Comparison of ENCODE assay signal across 8 cellular contexts in the genomic region with DNA sequence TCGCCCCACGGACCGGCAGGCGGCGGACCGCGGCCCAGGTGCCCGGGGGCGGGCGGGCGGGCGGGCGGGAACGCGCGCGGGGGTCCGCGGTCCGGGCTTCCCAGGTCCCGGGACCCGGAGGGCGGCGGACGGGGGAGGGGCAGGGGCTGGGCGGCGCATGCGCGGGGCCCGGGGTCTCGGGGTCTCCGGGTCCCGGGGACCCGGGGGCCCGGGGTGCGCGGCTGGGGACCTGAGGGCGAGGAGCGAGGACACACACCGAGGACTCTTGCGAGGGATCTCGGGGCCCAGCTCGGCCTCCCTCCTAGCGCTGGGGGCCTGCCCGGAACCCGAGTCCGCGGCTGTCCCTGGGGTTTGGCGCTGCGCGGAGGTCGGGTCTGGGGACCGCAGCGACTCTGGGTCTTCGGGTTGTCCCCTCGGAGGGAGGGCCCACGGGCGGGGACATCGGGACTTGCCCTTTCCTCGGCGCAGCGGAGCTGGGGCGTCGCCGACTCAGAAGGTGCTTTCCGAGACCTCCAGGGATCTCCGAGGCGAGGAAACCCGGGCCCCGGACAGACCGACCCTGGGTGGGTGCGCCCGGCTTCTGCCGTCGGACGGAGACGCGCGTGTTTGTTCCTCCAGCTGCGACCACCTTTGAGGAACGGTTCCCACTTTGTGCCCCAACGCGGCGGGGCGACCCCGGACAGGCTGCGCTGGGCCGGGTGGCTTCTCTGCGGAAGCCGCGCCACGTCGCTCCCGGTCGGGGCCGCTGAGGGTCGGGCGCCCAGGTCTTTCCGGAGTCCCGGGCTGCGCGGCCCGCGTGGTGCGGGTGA. TPM values are rescaled to one million over a fixed set of nuclear protein-coding genes. Genes with fewer than 3 reads are reported as not detected.
DNase-seq lines count a peak whose midpoint lies in the region; ATAC-seq, FAIRE-seq and TF ChIP-seq lines count a peak whose summit lies in the region.

No MANE protein-coding gene starts in this region.

- H3K9me3 ChIP-seq in ectodermal cell (ENCODE audit: control insufficient read depth, low read length), result no peaks in the 10 kb centered on the region

- H3K4me3 Mint-ChIP-seq in mesothelial cell of epicardium, result peak overlapping the region; percentile 71

- H3K27ac ChIP-seq in ectodermal cell (ENCODE audit: insufficient read depth, low read depth, low read length, poor library complexity, severe bottlenecking), result no peak overlapping the region

- H3K36me3 ChIP-seq in BJ (ENCODE audit: control insufficient read depth, insufficient read depth, low read length), result peaks cover 2% of the 10 kb centered on the region; the same call in 1 of the 2 replicates
- H3K36me3 ChIP-seq in ectodermal cell (ENCODE audit: control insufficient read depth, insufficient read depth, low read length), result no peaks in the 10 kb centered on the region

- DNase-seq in BJ (ENCODE audit: low read depth) (no peak), HTR-8/SVneo (ENCODE audit: insufficient read length, low spot score) (peak; percentile 41), mesothelial cell of epicardium (ENCODE audit: low spot score in 2 of 2, unreplicated experiment in 2 of 2) (no peak), NCI-H510A (lab: John Stamatoyannopoulos, UW) (no peak)
- peak; percentile 50 for DNase-seq in activated CD4-positive, alpha-beta T cell treated with anti-CD3 and anti-CD28 coated beads, Interleukin-2, amount 50 U/mL, for 1 hour
- peak; percentile 22 for DNase-seq in stimulated activated CD8-positive, alpha-beta memory T cell treated with anti-CD3 and anti-CD28 coated beads, Interleukin-7, amount 100 ng/mL, for 24 hours (ENCODE audit: low read depth)

- peaks cover 41% of the 10 kb centered on the region for H3K27me3 Mint-ChIP-seq in mesothelial cell of epicardium (ENCODE audit: low read depth)

- H3K4me3 ChIP-seq in BJ (ENCODE audit: low read depth, low read length), result peak overlapping the region; percentile 95
- H3K4me3 ChIP-seq in ectodermal cell (ENCODE audit: insufficient read depth, low read depth, low read length), result peak overlapping the region; percentile 65

- WGBS in ectodermal cell, 2 experiments, result 1% methylated on average over 105 of the region's 105 CpGs

- H3K9me3 Mint-ChIP-seq in mesothelial cell of epicardium, result no peaks in the 10 kb centered on the region

- H3K4me1 ChIP-seq in ectodermal cell (ENCODE audit: control insufficient read depth, insufficient read depth, low read length), result no peaks in the 10 kb centered on the region

- FAIRE-seq in HTR-8/SVneo (lab: Jason Lieb, UNC), result no peak

- peak; percentile 18 for ATAC-seq in GM19463 (IDR thresholded peaks at IDR 0.05; ENCODE audit: unreplicated experiment)

- CTCF ChIA-PET in BJ (lab: Yijun Ruan, JAX), result interaction anchor here (1.0 kb wide), 1 partner anchor 144 kb away, joined by 3 read pairs; no protein-coding TSS in a partner anchor

- peaks cover 10% of the 10 kb centered on the region for H3K4me1 Mint-ChIP-seq in mesothelial cell of epicardium

- TF ChIP-seq CTCF in BJ (IDR thresholded peaks at IDR 0.05; ENCODE audit: insufficient read depth, low read depth, low read length) (no peak), mesothelial cell of epicardium (IDR thresholded peaks at IDR 0.05; ENCODE audit: unreplicated experiment) (no peak)

- POLR2A ChIA-PET in BJ (lab: Charles Lee), result interaction anchor here (0.7 kb wide), 2 partner anchors 106 to 146 kb away, joined by 3 to 6 read pairs; a partner anchor contains a TSS

- peaks cover 5% of the 10 kb centered on the region for H3K36me3 Mint-ChIP-seq in mesothelial cell of epicardium

- no peak overlapping the region for H3K27ac Mint-ChIP-seq in mesothelial cell of epicardium

- H3K27me3 ChIP-seq in BJ (ENCODE audit: control insufficient read depth, insufficient read depth, low read length) (peaks cover 18% of the 10 kb centered on the region), ectodermal cell (ENCODE audit: control insufficient read depth, insufficient read depth, low read length, poor library complexity, severe bottlenecking) (peaks cover 62% of the 10 kb centered on the region)

RNA-seq across cellular contexts. Expression of a gene that starts 0.5 kb away (rescaled TPM):
- polyA plus RNA-seq in BJ (2011; rRNA removed), result 9.9 and 10.3 TPM in 2 replicates
- 12.8 and 20.0 TPM in 2 replicates for polyA minus RNA-seq in BJ (2011; rRNA and poly(A)+ RNA removed)
- polyA plus RNA-seq in ectodermal cell (2013, experiment 1 of 4), result 5.2 TPM
- polyA plus RNA-seq in ectodermal cell (2013, experiment 2 of 4), result 5.3 TPM
- 4.1 TPM for polyA plus RNA-seq in ectodermal cell (2013, experiment 3 of 4)
- 3.5 TPM for polyA plus RNA-seq in ectodermal cell (2013, experiment 4 of 4)
- 12.0 to 15.1 TPM (median 13.0 TPM) in 3 replicates for total RNA-seq in mesothelial cell of epicardium

Comparison
In these comparisons a context has a peak if more than half of its experiments do, and no peak if none do; other contexts are left out.
1. DNase-seq: peak in HTR-8/SVneo (single experiment), activated CD4-positive, alpha-beta T cell treated with anti-CD3 and anti-CD28 coated beads, Interleukin-2, amount 50 U/mL, for 1 hour (single experiment) and stimulated activated CD8-positive, alpha-beta memory T cell treated with anti-CD3 and anti-CD28 coated beads, Interleukin-7, amount 100 ng/mL, for 24 hours (single experiment); none in BJ (single experiment), mesothelial cell of epicardium (0 of 2) and NCI-H510A (single experiment).